In the genomic region with DNA sequence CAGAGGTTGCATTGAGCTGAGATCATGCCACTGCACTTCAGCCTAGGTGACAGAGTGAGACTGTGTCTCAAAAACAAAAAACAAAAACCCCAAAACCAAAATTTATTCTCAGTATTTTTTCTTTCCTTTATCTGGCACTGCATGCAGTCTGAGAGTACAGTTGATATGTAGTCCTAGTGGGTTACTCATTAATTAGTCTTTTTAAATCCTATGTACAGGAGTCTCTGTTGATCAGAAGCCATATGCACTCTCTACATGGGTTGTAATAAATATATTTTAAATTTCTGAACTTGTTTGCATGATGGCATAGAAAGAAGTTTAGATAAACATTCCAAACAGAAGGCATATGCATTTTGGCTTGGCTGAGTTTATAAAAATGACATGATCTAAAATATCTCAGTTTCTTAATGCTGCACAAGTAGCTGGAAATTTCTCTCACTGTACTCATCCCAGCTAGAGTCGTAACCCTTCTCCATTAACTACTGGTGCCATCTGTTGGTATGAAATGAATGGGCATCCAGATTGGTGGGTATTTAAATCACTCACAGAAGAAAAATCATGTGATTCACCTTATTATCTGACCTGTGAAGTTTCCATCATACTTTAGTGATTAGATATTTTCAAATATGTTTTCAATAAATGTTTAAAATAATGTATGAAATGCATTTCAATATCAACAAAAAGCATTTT, we compare ENCODE assay signal across 9 cellular contexts.
A peak's percentile ranks its signal among the peaks of the same experiment; 100 is the strongest.
DNase-seq lines count a peak whose midpoint lies in the region; ATAC-seq and TF ChIP-seq lines count a peak whose summit lies in the region.
"Had no signal": no experiment of that assay in that cellular context is flagged by ENCODE, and none has a peak within 500 bp of the region (broad histone marks: within the 10 kb centered on the region; RNA-seq: fewer than 3 reads in every experiment).

No MANE protein-coding gene starts in this region.

- no peaks in the 10 kb centered on the region for H3K27me3 ChIP-seq in lower lobe of right lung (ENCODE audit: low read depth)
- H3K27me3 ChIP-seq in colonic mucosa: no peaks in the 10 kb centered on the region
- H3K27me3 ChIP-seq in vagina: no peaks in the 10 kb centered on the region
- H3K27me3 ChIP-seq in tibial artery: no peaks in the 10 kb centered on the region

- TF ChIP-seq POLR2A in vagina (IDR thresholded peaks at IDR 0.05): no peak

- H3K36me3 ChIP-seq in lower lobe of right lung: no peaks in the 10 kb centered on the region
- no peaks in the 10 kb centered on the region for H3K36me3 ChIP-seq in colonic mucosa
- H3K36me3 ChIP-seq in vagina: no peaks in the 10 kb centered on the region
- no peaks in the 10 kb centered on the region for H3K36me3 ChIP-seq in tibial artery

- H3K36me3 Mint-ChIP-seq in WTC11: peaks cover 11% of the 10 kb centered on the region; the same call in 1 of the 2 replicates
- H3K36me3 Mint-ChIP-seq: T-cell had no signal

- in situ Hi-C loops in Caki2 (cut with HindIII; ENCODE audit: low pct_unique_long_range_greater_than_20kb, low sequenced_read_pairs): no loop called here

- no peak overlapping the region for H3K4me3 ChIP-seq in lower lobe of right lung
- no peak overlapping the region for H3K4me3 ChIP-seq in colonic mucosa
- H3K4me3 ChIP-seq in vagina: no peak overlapping the region
- H3K4me3 ChIP-seq in tibial artery: no peak overlapping the region

- no peak overlapping the region for H3K4me3 Mint-ChIP-seq in WTC11
- H3K4me3 Mint-ChIP-seq: T-cell had no signal

- peaks cover 12% of the 10 kb centered on the region for H3K9me3 Mint-ChIP-seq in WTC11

- H3K9me3 ChIP-seq in lower lobe of right lung (no peaks in the 10 kb centered on the region), colonic mucosa (no peaks in the 10 kb centered on the region), vagina (no peaks in the 10 kb centered on the region), tibial artery (no peaks in the 10 kb centered on the region)

- TF ChIP-seq CTCF in WTC11 (IDR thresholded peaks at IDR 0.05) (no peak), lower lobe of right lung (IDR thresholded peaks at IDR 0.05) (peak; percentile 19), colonic mucosa (IDR thresholded peaks at IDR 0.05) (no peak), vagina (IDR thresholded peaks at IDR 0.05) (no peak), tibial artery (IDR thresholded peaks at IDR 0.05) (no peak)

- H3K4me1 ChIP-seq in lower lobe of right lung (no peaks in the 10 kb centered on the region), colonic mucosa (no peaks in the 10 kb centered on the region), vagina (no peaks in the 10 kb centered on the region), tibial artery (no peaks in the 10 kb centered on the region)

- no peak overlapping the region for H3K27ac Mint-ChIP-seq in WTC11
- H3K27ac Mint-ChIP-seq: T-cell had no signal

- peak; percentile 3 for DNase-seq in Caki2 (ENCODE audit: low read depth)
- DNase-seq in M059J (ENCODE audit: low read depth): peak; percentile 49
- DNase-seq in WTC11 (ENCODE audit: low spot score): no peak
- no peak for DNase-seq in lower lobe of right lung
- no peak for DNase-seq in colonic mucosa
- no peak for DNase-seq in vagina (ENCODE audit: extremely low spot score in 2 of 2)
- DNase-seq in tibial artery: no peak
- DNase-seq: T-cell had no signal

- CTCF ChIA-PET in WTC11 (lab: Charles Lee): interaction anchor here (1.3 kb wide), 2 partner anchors 9 to 330 kb away, joined by 3 read pairs; no protein-coding TSS in a partner anchor

- ATAC-seq in WTC11 (peak; percentile 55), lower lobe of right lung (no peak), HG03520 (IDR thresholded peaks at IDR 0.05; ENCODE audit: unreplicated experiment) (no peak)
- ATAC-seq: T-cell had no signal

- H3K27ac ChIP-seq in lower lobe of right lung (no peak overlapping the region), colonic mucosa (no peak overlapping the region), vagina (no peak overlapping the region), tibial artery (no peak overlapping the region)

- H3K9ac ChIP-seq in colonic mucosa (ENCODE audit: low read depth in 2 of 2, low read length in 2 of 2): no peak overlapping the region

- H3K27me3 Mint-ChIP-seq in WTC11 (ENCODE audit: low read depth): no peaks in the 10 kb centered on the region
- H3K27me3 Mint-ChIP-seq: T-cell had no signal

- POLR2A ChIA-PET in WTC11 (lab: Charles Lee): no interaction called here

- peaks cover 8% of the 10 kb centered on the region for H3K4me1 Mint-ChIP-seq in WTC11
- H3K4me1 Mint-ChIP-seq: T-cell had no signal

- intact Hi-C loops in lower lobe of right lung (cut with DNase I) (no loop called here), colonic mucosa (cut with DNase I) (no loop called here), vagina (cut with DNase I) (no loop called here), tibial artery (cut with DNase I; ENCODE audit: low total_unique reads) (no loop called here)

TF ChIP-seq in WTC11, 78 proteins besides CTCF, POLR2A, EP300 and RAD21:
- no peak for TF ChIP-seq TCF7 (CRISPR knock-in tag; IDR thresholded peaks at IDR 0.05; ENCODE audit: low read depth)
- TF ChIP-seq, protein P1, sequence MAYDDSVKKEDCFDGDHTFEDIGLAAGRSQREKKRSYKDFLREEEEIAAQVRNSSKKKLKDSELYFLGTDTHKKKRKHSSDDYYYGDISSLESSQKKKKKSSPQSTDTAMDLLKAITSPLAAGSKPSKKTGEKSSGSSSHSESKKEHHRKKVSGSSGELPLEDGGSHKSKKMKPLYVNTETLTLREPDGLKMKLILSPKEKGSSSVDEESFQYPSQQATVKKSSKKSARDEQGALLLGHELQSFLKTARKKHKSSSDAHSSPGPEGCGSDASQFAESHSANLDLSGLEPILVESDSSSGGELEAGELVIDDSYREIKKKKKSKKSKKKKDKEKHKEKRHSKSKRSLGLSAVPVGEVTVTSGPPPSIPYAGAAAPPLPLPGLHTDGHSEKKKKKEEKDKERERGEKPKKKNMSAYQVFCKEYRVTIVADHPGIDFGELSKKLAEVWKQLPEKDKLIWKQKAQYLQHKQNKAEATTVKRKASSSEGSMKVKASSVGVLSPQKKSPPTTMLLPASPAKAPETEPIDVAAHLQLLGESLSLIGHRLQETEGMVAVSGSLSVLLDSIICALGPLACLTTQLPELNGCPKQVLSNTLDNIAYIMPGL (CRISPR knock-in tag; IDR thresholded peaks at IDR 0.05): no peak
- TF ChIP-seq, protein P2, sequence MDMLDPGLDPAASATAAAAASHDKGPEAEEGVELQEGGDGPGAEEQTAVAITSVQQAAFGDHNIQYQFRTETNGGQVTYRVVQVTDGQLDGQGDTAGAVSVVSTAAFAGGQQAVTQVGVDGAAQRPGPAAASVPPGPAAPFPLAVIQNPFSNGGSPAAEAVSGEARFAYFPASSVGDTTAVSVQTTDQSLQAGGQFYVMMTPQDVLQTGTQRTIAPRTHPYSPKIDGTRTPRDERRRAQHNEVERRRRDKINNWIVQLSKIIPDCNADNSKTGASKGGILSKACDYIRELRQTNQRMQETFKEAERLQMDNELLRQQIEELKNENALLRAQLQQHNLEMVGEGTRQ (CRISPR knock-in tag; IDR thresholded peaks at IDR 0.05): peak; percentile 15; the same call in 1 of the 2 replicates
TF ChIP-seq in WTC11: peak in this region for 1.

Comparison
In these comparisons a context has a peak if more than half of its experiments do, and no peak if none do; other contexts are left out.
1. DNase-seq: peak in Caki2 (single experiment) and M059J (single experiment); none in WTC11 (single experiment), lower lobe of right lung (single experiment), colonic mucosa (single experiment), vagina (0 of 2) and tibial artery (0 of 2).